ENCODE assay signal across 24 cellular contexts in the genomic region with DNA sequence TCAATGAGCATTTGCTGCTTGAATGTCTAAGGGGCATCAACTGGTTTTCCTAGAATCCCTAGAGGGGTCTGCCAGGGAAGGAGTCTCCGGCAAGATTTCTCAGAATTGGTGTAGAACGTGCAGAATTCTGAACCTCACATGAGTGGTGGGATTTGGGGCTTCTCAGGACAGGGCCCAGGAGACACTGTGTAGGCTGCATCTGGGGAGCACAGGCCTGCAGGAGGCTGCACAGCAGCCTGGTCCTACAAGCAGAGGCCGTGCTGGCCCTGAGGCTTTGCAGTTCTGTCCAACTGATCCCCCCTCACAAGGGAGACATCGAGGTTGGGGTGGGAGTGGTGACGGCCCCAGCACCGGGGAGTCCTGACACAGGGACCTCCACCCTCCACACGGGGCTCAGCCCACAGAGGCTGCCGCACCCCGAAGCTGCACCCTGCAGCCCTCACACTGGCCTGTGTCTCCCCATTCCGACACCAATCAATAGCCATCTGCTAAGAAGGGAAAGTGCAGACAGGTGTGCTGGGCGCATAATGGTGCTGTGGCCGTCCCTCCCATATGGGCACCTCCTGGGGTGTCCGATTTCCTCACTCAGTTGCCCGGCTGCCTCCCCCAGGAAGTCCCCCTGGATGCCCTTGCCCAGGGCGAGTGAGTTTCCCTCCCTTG.
"Had no signal": no experiment of that assay in that cellular context is flagged by ENCODE, and none has a peak within 500 bp of the region (broad histone marks: within the 10 kb centered on the region; RNA-seq: fewer than 3 reads in every experiment).

No MANE protein-coding gene starts in this region.

- H3K27me3 ChIP-seq: testis, vagina had no signal

- H3K9ac ChIP-seq: parathyroid adenoma had no signal

- H3K27ac ChIP-seq: dorsolateral prefrontal cortex, left lung, parathyroid adenoma, psoas muscle, sigmoid colon, testis, vagina had no signal

- H3K36me3 Mint-ChIP-seq: activated naive CD4-positive, alpha-beta T cell treated with anti-CD3 and anti-CD28 coated beads, Interleukin-2, amount 50 U/mL, for 72 hours; mesothelial cell of epicardium; naive thymus-derived CD4-positive, alpha-beta T cell had no signal

- H3K4me1 ChIP-seq: left lung, parathyroid adenoma, psoas muscle, sigmoid colon, testis, vagina had no signal

- H3K27me3 Mint-ChIP-seq: activated CD4-positive, alpha-beta memory T cell treated with anti-CD3 and anti-CD28 coated beads, Interleukin-2, amount 10 ng/mL, durations not matched to agents 7 days and 5 days; activated CD4-positive, alpha-beta T cell treated with anti-CD3 and anti-CD28 coated beads, Interleukin-2, amount 10 ng/mL, durations not matched to agents 7 days and 5 days had no signal

- H3K36me3 ChIP-seq: left lung, sigmoid colon, vagina had no signal

- H3K79me2 ChIP-seq: parathyroid adenoma had no signal

- DNase-seq: activated CD4-positive, alpha-beta memory T cell treated with anti-CD3 and anti-CD28 coated beads, Interleukin-2, amount 10 ng/mL, durations not matched to agents 7 days and 5 days; activated CD4-positive, alpha-beta T cell treated with anti-CD3 and anti-CD28 coated beads for 1 hour; activated CD4-positive, alpha-beta T cell treated with anti-CD3 and anti-CD28 coated beads, Interleukin-2, amount 10 ng/mL, durations not matched to agents 7 days and 5 days; activated naive CD4-positive, alpha-beta T cell; activated T-cell treated with anti-CD3 and anti-CD28 coated beads, Interleukin-2, amount 50 U/mL, for 72 hours; anterior cingulate cortex; effector memory CD4-positive, alpha-beta T cell; kidney glomerular epithelial cell; left lung; naive thymus-derived CD4-positive, alpha-beta T cell; nucleus accumbens; psoas muscle; sigmoid colon; small intestine; stimulated activated CD4-positive, alpha-beta T cell treated with anti-CD3 and anti-CD28 coated beads, Interleukin-1b, Interleukin-23, amount 100 ng/mL, for 48 hours; stimulated activated naive CD8-positive, alpha-beta T cell treated with anti-CD3 and anti-CD28 coated beads, Interleukin-15, Interleukin-2, amounts not matched to agents 100 U/mL and 50 U/mL, for 24 hours; T-helper 2 cell; testis; trophoblast cell had no signal

- H3K4me1 Mint-ChIP-seq: activated CD4-positive, alpha-beta memory T cell treated with anti-CD3 and anti-CD28 coated beads, Interleukin-2, amount 10 ng/mL, durations not matched to agents 7 days and 5 days; activated CD4-positive, alpha-beta T cell treated with anti-CD3 and anti-CD28 coated beads, Interleukin-2, amount 10 ng/mL, durations not matched to agents 7 days and 5 days; mesothelial cell of epicardium had no signal

- H3K4me3 Mint-ChIP-seq: activated CD4-positive, alpha-beta memory T cell treated with anti-CD3 and anti-CD28 coated beads, Interleukin-2, amount 10 ng/mL, durations not matched to agents 7 days and 5 days; activated CD4-positive, alpha-beta T cell treated with anti-CD3 and anti-CD28 coated beads, Interleukin-2, amount 10 ng/mL, durations not matched to agents 7 days and 5 days; activated T-cell treated with anti-CD3 and anti-CD28 coated beads, Interleukin-2, amount 50 U/mL, for 72 hours; mesothelial cell of epicardium; naive thymus-derived CD4-positive, alpha-beta T cell had no signal

- H3K4me3 ChIP-seq: dorsolateral prefrontal cortex, left lung, psoas muscle, sigmoid colon, testis, vagina had no signal

- ATAC-seq: activated naive CD4-positive, alpha-beta T cell treated with anti-CD3 and anti-CD28 coated beads, Interleukin-2, amount 50 U/mL, for 72 hours; activated T-cell treated with anti-CD3 and anti-CD28 coated beads, Interleukin-2, amount 50 U/mL, for 72 hours; left lung; naive thymus-derived CD4-positive, alpha-beta T cell; psoas muscle; stimulated activated naive CD8-positive, alpha-beta T cell treated with anti-CD3 and anti-CD28 coated beads, Interleukin-15, Interleukin-2, amounts not matched to agents 100 U/mL and 50 U/mL, for 24 hours had no signal

- H3K9me3 Mint-ChIP-seq: activated CD4-positive, alpha-beta memory T cell treated with anti-CD3 and anti-CD28 coated beads, Interleukin-2, amount 10 ng/mL, durations not matched to agents 7 days and 5 days; activated CD4-positive, alpha-beta T cell treated with anti-CD3 and anti-CD28 coated beads, Interleukin-2, amount 10 ng/mL, durations not matched to agents 7 days and 5 days; activated T-cell treated with anti-CD3 and anti-CD28 coated beads, Interleukin-2, amount 50 U/mL, for 72 hours; mesothelial cell of epicardium had no signal

- H3K27ac Mint-ChIP-seq: activated CD4-positive, alpha-beta memory T cell treated with anti-CD3 and anti-CD28 coated beads, Interleukin-2, amount 10 ng/mL, durations not matched to agents 7 days and 5 days; activated CD4-positive, alpha-beta T cell treated with anti-CD3 and anti-CD28 coated beads, Interleukin-2, amount 10 ng/mL, durations not matched to agents 7 days and 5 days; activated naive CD4-positive, alpha-beta T cell treated with anti-CD3 and anti-CD28 coated beads, Interleukin-2, amount 50 U/mL, for 72 hours; activated T-cell treated with anti-CD3 and anti-CD28 coated beads, Interleukin-2, amount 50 U/mL, for 72 hours; mesothelial cell of epicardium; naive thymus-derived CD4-positive, alpha-beta T cell had no signal
